Comparison of ENCODE assay signal across 8 cellular contexts in genomic region chr2:38603402-38604265, GRCh38. TPM values are rescaled to one million over a fixed set of nuclear protein-coding genes. Genes with fewer than 3 reads are reported as not detected.
A peak's percentile ranks its signal among the peaks of the same experiment; 100 is the strongest.
DNase-seq lines count a peak whose midpoint lies in the region; ATAC-seq and TF ChIP-seq lines count a peak whose summit lies in the region.

No MANE protein-coding gene starts in this region.

- peak overlapping the region; percentile 48 for H3K9ac ChIP-seq in PC-3 (ENCODE audit: low read length)

- POLR2A ChIA-PET in PC-3 (lab: Charles Lee; ENCODE audit: unreplicated experiment) = no interaction called here

- no peaks in the 10 kb centered on the region for H3K36me3 ChIP-seq in PC-3 (ENCODE audit: low read depth, low read length)

- H2AFZ ChIP-seq in PC-3 (ENCODE audit: low read length) = peak overlapping the region; percentile 99

- peak overlapping the region; percentile 94 for H3K4me2 ChIP-seq in PC-3 (ENCODE audit: low read length)

- DNase-seq in GM20000 (ENCODE audit: low spot score) = peak; percentile 81
- peak; percentile 86 for DNase-seq in KG1 (lab: John Stamatoyannopoulos, UW)
- peak; percentile 81 for DNase-seq in PC-3
- DNase-seq in activated T-cell treated with anti-CD3 and anti-CD28 coated beads, Interleukin-2, amount 50 U/mL, for 4 hours = peak; percentile 77
- DNase-seq in fibroblast of gingiva (ENCODE audit: low read depth) = peak; percentile 75
- DNase-seq in naive B cell = peak; percentile 67
- DNase-seq in stimulated activated effector memory CD8-positive, alpha-beta T cell treated with anti-CD3 and anti-CD28 coated beads, Interleukin-12 subunit alpha, Interleukin-12 subunit beta, amount 100 ng/mL, for 72 hours (ENCODE audit: low spot score in 2 of 2) = peak; percentile 65 to 89

- intact Hi-C loops in PC-3 (cut with micrococcal nuclease) = loop anchor here (1.0 kb wide), 2 partner anchors 62 to 123 kb away; no protein-coding TSS in a partner anchor

- no peaks in the 10 kb centered on the region for H3K9me3 Mint-ChIP-seq in activated T-cell treated with anti-CD3 and anti-CD28 coated beads, Interleukin-2, amount 50 U/mL, for 4 hours
- H3K9me3 Mint-ChIP-seq in naive B cell = no peaks in the 10 kb centered on the region
- no peaks in the 10 kb centered on the region for H3K9me3 Mint-ChIP-seq in stimulated activated effector memory CD8-positive, alpha-beta T cell treated with anti-CD3 and anti-CD28 coated beads, Interleukin-12 subunit alpha, Interleukin-12 subunit beta, amount 100 ng/mL, for 72 hours

- no peaks in the 10 kb centered on the region for H3K27me3 Mint-ChIP-seq in activated T-cell treated with anti-CD3 and anti-CD28 coated beads, Interleukin-2, amount 50 U/mL, for 4 hours (ENCODE audit: low read depth)
- H3K27me3 Mint-ChIP-seq in naive B cell = peaks cover 1 to 20% (median 10%) of the 10 kb centered on the region in 3 donors

- ATAC-seq in PC-3 (peak; percentile 57), naive B cell (ENCODE audit: low read depth in 2 of 2) (peak; percentile 77 to 79)
- peak; percentile 69 to 73 for ATAC-seq in activated T-cell treated with anti-CD3 and anti-CD28 coated beads, Interleukin-2, amount 50 U/mL, for 4 hours
- ATAC-seq in stimulated activated effector memory CD8-positive, alpha-beta T cell treated with anti-CD3 and anti-CD28 coated beads, Interleukin-12 subunit alpha, Interleukin-12 subunit beta, amount 100 ng/mL, for 72 hours = peak; percentile 87

- H3K27me3 ChIP-seq in PC-3 (ENCODE audit: low read length) = no peaks in the 10 kb centered on the region

- no peaks in the 10 kb centered on the region for H3K9me3 ChIP-seq in PC-3 (ENCODE audit: low read length)

- H3K36me3 Mint-ChIP-seq in activated T-cell treated with anti-CD3 and anti-CD28 coated beads, Interleukin-2, amount 50 U/mL, for 4 hours (ENCODE audit: insufficient read depth) = peaks cover 10% of the 10 kb centered on the region
- peaks cover 0 to 1% of the 10 kb centered on the region in 2 donors for H3K36me3 Mint-ChIP-seq in naive B cell
- H3K36me3 Mint-ChIP-seq in stimulated activated effector memory CD8-positive, alpha-beta T cell treated with anti-CD3 and anti-CD28 coated beads, Interleukin-12 subunit alpha, Interleukin-12 subunit beta, amount 100 ng/mL, for 72 hours = peaks cover 46% of the 10 kb centered on the region

- H3K27ac ChIP-seq in C4-2B = peak overlapping the region; percentile 88
- 0 out of 2 replicates have a peak overlapping the region, but pooled peaks have one; percentile 8 for H3K27ac ChIP-seq in PC-3 (ENCODE audit: low read length)

- H3K4me1 Mint-ChIP-seq in activated T-cell treated with anti-CD3 and anti-CD28 coated beads, Interleukin-2, amount 50 U/mL, for 4 hours (ENCODE audit: low read depth) = peaks cover 33% of the 10 kb centered on the region
- H3K4me1 Mint-ChIP-seq in naive B cell = peaks cover 8 to 29% (median 26%) of the 10 kb centered on the region in 3 donors
- H3K4me1 Mint-ChIP-seq in stimulated activated effector memory CD8-positive, alpha-beta T cell treated with anti-CD3 and anti-CD28 coated beads, Interleukin-12 subunit alpha, Interleukin-12 subunit beta, amount 100 ng/mL, for 72 hours = peaks cover 35% of the 10 kb centered on the region

- BruUV-seq in PC-3 (replicated peaks; lab: Mats Ljungman, UMichigan) = no TSS peak

- TF ChIP-seq CTCF in C4-2B (conservative IDR thresholded peaks at IDR 0.05) (peak; percentile 86), GM20000 (IDR thresholded peaks at IDR 0.05; ENCODE audit: extremely low read depth, missing control alignments) (peak; percentile 89), PC-3 (conservative IDR thresholded peaks at IDR 0.05; ENCODE audit: low read depth, low read length) (peak; percentile 98)

- CTCF ChIA-PET in PC-3 (lab: Charles Lee) = interaction anchor here (0.6 to 1.5 kb wide), 6 partner anchors 13 to 283 kb away, joined by 3 to 13 read pairs (median 4); no protein-coding TSS in a partner anchor

- peak overlapping the region in 4 of 6 donors; percentile 44 to 88 (median 74) for H3K27ac Mint-ChIP-seq in naive B cell
- peak overlapping the region; percentile 89 for H3K27ac Mint-ChIP-seq in stimulated activated effector memory CD8-positive, alpha-beta T cell treated with anti-CD3 and anti-CD28 coated beads, Interleukin-12 subunit alpha, Interleukin-12 subunit beta, amount 100 ng/mL, for 72 hours

- peaks cover 39% of the 10 kb centered on the region for H3K79me2 ChIP-seq in PC-3 (ENCODE audit: low read length)

- peaks cover 33% of the 10 kb centered on the region for H3K4me1 ChIP-seq in PC-3 (ENCODE audit: insufficient read depth, low read length)

- no peaks in the 10 kb centered on the region for H3K9me2 ChIP-seq in PC-3 (replicated peaks; ENCODE audit: low read length)

- H3K4me3 ChIP-seq in PC-3 (ENCODE audit: low read length) = peak overlapping the region; percentile 84

- H3K4me3 Mint-ChIP-seq in activated T-cell treated with anti-CD3 and anti-CD28 coated beads, Interleukin-2, amount 50 U/mL, for 4 hours = peak overlapping the region; percentile 95
- H3K4me3 Mint-ChIP-seq in naive B cell = peak overlapping the region; percentile 81 to 97 (median 94)
- peak overlapping the region; percentile 93 for H3K4me3 Mint-ChIP-seq in stimulated activated effector memory CD8-positive, alpha-beta T cell treated with anti-CD3 and anti-CD28 coated beads, Interleukin-12 subunit alpha, Interleukin-12 subunit beta, amount 100 ng/mL, for 72 hours

- no peaks in the 10 kb centered on the region for H3F3A ChIP-seq in PC-3 (ENCODE audit: low read length, unreplicated experiment)

- H4K20me1 ChIP-seq in PC-3 (ENCODE audit: low read length) = peaks cover 30% of the 10 kb centered on the region

RNA-seq across cellular contexts. Expression of gene HNRNPLL, which starts 0.9 kb away (rescaled TPM):
- 30.1 and 43.8 TPM in 2 replicates for total RNA-seq in PC-3 (2014; rRNA removed)
- 10 to 100 TPM; 62.7 to 86.3 (median 70.1) TPM for total RNA-seq in activated T-cell treated with anti-CD3 and anti-CD28 coated beads, Interleukin-2, amount 50 U/mL, for 4 hours
- 10 to 100 TPM in 3 of 6 donors, 1 to 10 TPM in 3; 3.6 to 13.4 (median 8.9) TPM for polyA plus RNA-seq in naive B cell (ENCODE audit: low read depth in 6 of 6)

Comparison
In these comparisons a context has a peak if more than half of its experiments do, and no peak if none do; other contexts are left out.
1. Peak in every context shown above with its lines: DNase-seq, ATAC-seq, H3K4me3 ChIP-seq and H3K27ac ChIP-seq.